Comparison of ENCODE assay signal across 10 cellular contexts in genomic region chr17:79664925-79665738, GRCh38. TPM values are rescaled to one million over a fixed set of nuclear protein-coding genes. Genes with fewer than 3 reads are reported as not detected.
DNase-seq lines count a peak whose midpoint lies in the region; ATAC-seq and TF ChIP-seq lines count a peak whose summit lies in the region.
"Had no signal": no experiment of that assay in that cellular context is flagged by ENCODE, and none has a peak within 500 bp of the region (broad histone marks: within the 10 kb centered on the region; RNA-seq: fewer than 3 reads in every experiment).

No MANE protein-coding gene starts in this region.

- no peaks in the 10 kb centered on the region for H3K27me3 ChIP-seq in transverse colon
- peaks cover 5% of the 10 kb centered on the region for H3K27me3 ChIP-seq in CD8-positive, alpha-beta memory T cell (ENCODE audit: insufficient read depth, low read length, poor library complexity, severe bottlenecking)

- H3K27ac ChIP-seq in transverse colon, result peak overlapping the region; percentile 12 to 72 (median 54)
- no peak overlapping the region for H3K27ac ChIP-seq in CD8-positive, alpha-beta memory T cell (ENCODE audit: low read depth, low read length)

- peaks cover 0 to 3% of the 10 kb centered on the region in 2 donors for H3K9me3 ChIP-seq in transverse colon
- no peaks in the 10 kb centered on the region for H3K9me3 ChIP-seq in CD8-positive, alpha-beta memory T cell (ENCODE audit: low read length)

- peaks cover 30 to 73% of the 10 kb centered on the region in 2 donors for H3K27me3 Mint-ChIP-seq in CD8-positive, alpha-beta memory T cell

- H3K4me3 Mint-ChIP-seq in CD8-positive, alpha-beta memory T cell, result no peak overlapping the region

- intact Hi-C loops in transverse colon (cut with DNase I; ENCODE audit: low total_unique reads), result no loop called here

- no peak overlapping the region for H3K27ac Mint-ChIP-seq in CD8-positive, alpha-beta memory T cell

- H3K4me1 ChIP-seq in transverse colon, result peaks cover 3 to 12% (median 7%) of the 10 kb centered on the region in 4 donors
- no peaks in the 10 kb centered on the region for H3K4me1 ChIP-seq in CD8-positive, alpha-beta memory T cell (ENCODE audit: insufficient read depth, low read length)

- POLR2A ChIA-PET in CD8-positive, alpha-beta memory T cell (lab: Charles Lee), result no interaction called here

- CTCF ChIA-PET in CD8-positive, alpha-beta memory T cell (lab: Charles Lee), result no interaction called here

- no peaks in the 10 kb centered on the region for H3K4me1 Mint-ChIP-seq in CD8-positive, alpha-beta memory T cell

- peaks cover 0 to 9% (median 0%) of the 10 kb centered on the region in 5 donors for H3K9me3 Mint-ChIP-seq in CD8-positive, alpha-beta memory T cell

- TF ChIP-seq EP300 in transverse colon (IDR thresholded peaks at IDR 0.05; ENCODE audit: low read depth), result no peak

- no peaks in the 10 kb centered on the region for H3K36me3 Mint-ChIP-seq in CD8-positive, alpha-beta memory T cell

- in situ Hi-C loops in transverse colon (cut with MboI; ENCODE audit: low pct_ligation_motif_present in 1 of 4, low pct_unique_long_range_greater_than_20kb in 1 of 4, low sequenced_read_pairs in 3 of 4), result no loop called here

- ATAC-seq in HG03460 (IDR thresholded peaks at IDR 0.05; ENCODE audit: unreplicated experiment), result no peak

- DNase-seq in NCI-H2107 (lab: John Stamatoyannopoulos, UW), result peak; percentile 24
- DNase-seq in NCI-H2107 treated with DMSO at 0.1 percent for 48 hours (lab: John Stamatoyannopoulos, UW; ENCODE audit: unreplicated experiment), result no peak
- DNase-seq in cerebellum (ENCODE audit: low spot score), result peak; percentile 73
- peak; percentile 84 for DNase-seq in islet precursor cell
- peak; percentile 79 for DNase-seq in transverse colon
- DNase-seq in NOMO-1 (lab: John Stamatoyannopoulos, UW; ENCODE audit: unreplicated experiment in 2 of 2), result no peak
- DNase-seq in CD8-positive, alpha-beta memory T cell, result no peak
- DNase-seq: NCI-H2081 treated with DMSO at 0.1 percent for 48 hours had no signal

- peak overlapping the region in 1 of 4 donors; percentile 14 for H3K4me3 ChIP-seq in transverse colon
- no peak overlapping the region for H3K4me3 ChIP-seq in CD8-positive, alpha-beta memory T cell (ENCODE audit: low read length)

- no peak for TF ChIP-seq POLR2A in transverse colon (IDR thresholded peaks at IDR 0.05)

- 18 to 19% methylated on average over 8 to 20 of the region's 23 CpGs for WGBS in transverse colon (ENCODE audit: low coverage in 1 of 2), 2 donors

- no peaks in the 10 kb centered on the region for H3K36me3 ChIP-seq in transverse colon
- no peaks in the 10 kb centered on the region for H3K36me3 ChIP-seq in CD8-positive, alpha-beta memory T cell (ENCODE audit: insufficient read depth, low read length)

- no peak for TF ChIP-seq CTCF in transverse colon (IDR thresholded peaks at IDR 0.05)

RNA-seq across cellular contexts. Expression of gene RBFOX3, which starts 54.3 kb away (rescaled TPM):
- 12.3 TPM for total RNA-seq in cerebellum
- total RNA-seq in transverse colon, result 10 to 100 TPM in 2 of 4 donors, 1 to 10 TPM in 2; 3.4 to 54.6 (median 7.3) TPM
- total RNA-seq in CD8-positive, alpha-beta memory T cell, result not detected
- polyA plus RNA-seq in CD8-positive, alpha-beta memory T cell, result not detected
- total RNA-seq: glomerular endothelial cell had no signal

Comparison
In these comparisons a context has a peak if more than half of its experiments do, and no peak if none do; other contexts are left out.
1. DNase-seq: peak in NCI-H2107 (single experiment), cerebellum (single experiment), islet precursor cell (single experiment) and transverse colon (single experiment); none in NCI-H2107 treated with DMSO at 0.1 percent for 48 hours (single experiment), NOMO-1 (0 of 2) and CD8-positive, alpha-beta memory T cell (0 of 5).
2. RNA of gene RBFOX3, which starts 54.3 kb away (total RNA-seq): 12.3 TPM in cerebellum (single experiment) and 3.4 to 54.6 TPM in transverse colon; not detected in CD8-positive, alpha-beta memory T cell; every median in the first group is over 4 times any median in the second.